Comparison of ENCODE assay signal across 8 cellular contexts in genomic region chr17:7548585-7549400, GRCh38. TPM values are rescaled to one million over a fixed set of nuclear protein-coding genes. Genes with fewer than 3 reads are reported as not detected.
DNase-seq lines count a peak whose midpoint lies in the region; ATAC-seq and TF ChIP-seq lines count a peak whose summit lies in the region.

TSS of gene TNFSF12 (plus strand) at chr17:7549058. CDS start at chr17:7549154, 96 bp downstream.

- intact Hi-C loops in adrenal gland (cut with DNase I) (no loop called here), right cardiac atrium (cut with DNase I) (no loop called here), prostate gland (cut with DNase I) (no loop called here)

- TF ChIP-seq CTCF in RWPE1 (conservative IDR thresholded peaks at IDR 0.05; ENCODE audit: low read depth) (no peak), adrenal gland (IDR thresholded peaks at IDR 0.05) (peak in 5 of 6 experiments; percentile 6 to 41 (median 32)), prostate gland (IDR thresholded peaks at IDR 0.05) (peak; percentile 12 to 33 (median 22))

- H3K9me3 ChIP-seq in adrenal gland (replicated peaks in 1 of 3): no peaks in the 10 kb centered on the region
- H3K9me3 ChIP-seq in right cardiac atrium (ENCODE audit: control insufficient read depth, low read length): no peaks in the 10 kb centered on the region
- H3K9me3 ChIP-seq in prostate gland: no peaks in the 10 kb centered on the region

- 0 to 4% (median 1%) methylated on average over 5 to 64 of the region's 65 CpGs for WGBS in adrenal gland, 4 donors
- 1% methylated on average over 65 of the region's 65 CpGs for WGBS in right cardiac atrium
- WGBS in prostate gland: under 1% methylated on average over 23 of the region's 65 CpGs

- peak within 1 kb of the TSS; percentile 53 for H3K27ac ChIP-seq in RWPE1
- peak within 1 kb of the TSS; percentile 17 to 90 (median 81) for H3K27ac ChIP-seq in adrenal gland
- H3K27ac ChIP-seq in right cardiac atrium (ENCODE audit: low read length): peak within 1 kb of the TSS; percentile 92
- peak within 1 kb of the TSS; percentile 79 to 91 for H3K27ac ChIP-seq in prostate gland

- CTCF ChIA-PET in RWPE1 (lab: Yijun Ruan, JAX): interaction anchor here (0.8 kb wide), 1 partner anchor 12 kb away, joined by 3 read pairs; no protein-coding TSS in a partner anchor

- ATAC-seq in right cardiac atrium (peak; percentile 90 to 91), GM21528 (IDR thresholded peaks at IDR 0.05; ENCODE audit: low FRiP score, unreplicated experiment) (no peak)

- H3K4me1 ChIP-seq in adrenal gland (replicated peaks in 1 of 2) (peaks cover 19 to 23% of the 10 kb centered on the region in 2 donors), right cardiac atrium (ENCODE audit: control insufficient read depth, insufficient read depth, low read length) (peaks cover 4% of the 10 kb centered on the region), prostate gland (replicated peaks) (no peaks in the 10 kb centered on the region)

- TF ChIP-seq POLR2A in GM10847 (IDR thresholded peaks at IDR 0.05; ENCODE audit: extremely low read depth, insufficient read length) (peak; percentile 52), adrenal gland (IDR thresholded peaks at IDR 0.05) (peak; percentile 11 to 24), prostate gland (IDR thresholded peaks at IDR 0.05) (peak; percentile 41)

- POLR2A ChIA-PET in RWPE1 (lab: Yijun Ruan, JAX; ENCODE audit: low non-redundant PET): no interaction called here

- H3K27me3 ChIP-seq in adrenal gland (no peaks in the 10 kb centered on the region), right cardiac atrium (ENCODE audit: control insufficient read depth, insufficient read depth) (no peaks in the 10 kb centered on the region), prostate gland (replicated peaks; ENCODE audit: insufficient read depth) (no peaks in the 10 kb centered on the region)

- peak within 1 kb of the TSS; percentile 65 to 83 (median 73) for H3K4me3 ChIP-seq in adrenal gland
- peak within 1 kb of the TSS; percentile 78 for H3K4me3 ChIP-seq in right cardiac atrium (ENCODE audit: low read length)
- peak within 1 kb of the TSS; percentile 55 to 64 for H3K4me3 ChIP-seq in prostate gland

- DNase-seq in RWPE1 (ENCODE audit: low spot score) (no peak), adrenal gland (peak; percentile 52 to 75 (median 66)), right cardiac atrium (peak; percentile 75 to 92 (median 92)), prostate gland (ENCODE audit: low spot score) (peak; percentile 59), NCI-H526 treated with DMSO at 0.1 percent for 48 hours (lab: John Stamatoyannopoulos, UW) (no peak), HuH-7 (ENCODE audit: low spot score) (no peak)

- H3K36me3 ChIP-seq in adrenal gland (replicated peaks in 1 of 2) (no peaks in the 10 kb centered on the region), prostate gland (no peaks in the 10 kb centered on the region)

RNA-seq across cellular contexts. Expression of gene TNFSF12, which starts in this region (rescaled TPM):
- 100 to 1,000 TPM in 2 of 8 donors, 10 to 100 TPM in 6; 18.8 to 134 (median 54.7) TPM for total RNA-seq in adrenal gland
- 10 to 100 TPM; 18.8 to 70.8 (median 65.6) TPM for polyA plus RNA-seq in adrenal gland
- 10 to 100 TPM; 42.9 to 52.0 (median 47.5) TPM for total RNA-seq in right cardiac atrium
- 58.4 TPM for polyA plus RNA-seq in right cardiac atrium
- 10 to 100 TPM; 29.9 to 47.9 TPM for total RNA-seq in prostate gland

Comparison
In these comparisons a context has a peak if more than half of its experiments do, and no peak if none do; other contexts are left out.
1. DNase-seq: peak in adrenal gland (7 of 7), right cardiac atrium (3 of 3) and prostate gland (single experiment); none in RWPE1 (single experiment), NCI-H526 treated with DMSO at 0.1 percent for 48 hours (single experiment) and HuH-7 (single experiment).
2. Peak in every context shown above with its lines, with median percentiles within 50 percentile points of each other: POLR2A ChIP-seq, H3K27ac ChIP-seq and H3K4me3 ChIP-seq.